In genomic region chr14:89911018-89911919, GRCh38 we compare ENCODE assay signal across 10 cellular contexts. TPM values are rescaled to one million over a fixed set of nuclear protein-coding genes. Genes with fewer than 3 reads are reported as not detected.
DNase-seq lines count a peak whose midpoint lies in the region; ATAC-seq and TF ChIP-seq lines count a peak whose summit lies in the region.
"Had no signal": no experiment of that assay in that cellular context is flagged by ENCODE, and none has a peak within 500 bp of the region (broad histone marks: within the 10 kb centered on the region; RNA-seq: fewer than 3 reads in every experiment).

No MANE protein-coding gene starts in this region.

- H3K27ac ChIP-seq in cardiac muscle cell, result no peak overlapping the region
- peak overlapping the region; percentile 10 to 71 for H3K27ac ChIP-seq in uterus

- ATAC-seq in Right ventricle myocardium inferior, result no peak

- POLR2A ChIA-PET in GM10248 (lab: Yijun Ruan, JAX), result interaction anchor here (0.6 kb wide), 1 partner anchor 232 kb away, joined by 3 read pairs; no protein-coding TSS in a partner anchor

- H3K9me3 ChIP-seq in cardiac muscle cell (ENCODE audit: low read depth), result no peaks in the 10 kb centered on the region
- no peaks in the 10 kb centered on the region for H3K9me3 ChIP-seq in uterus

- H3K4me3 Mint-ChIP-seq in chondrocyte (ENCODE audit: unreplicated experiment), result peak overlapping the region; percentile 47
- H3K4me3 Mint-ChIP-seq: CD4-positive, alpha-beta memory T cell had no signal

- no peaks in the 10 kb centered on the region for H3K27me3 Mint-ChIP-seq in chondrocyte (ENCODE audit: low read depth)

- H3K27me3 ChIP-seq in cardiac muscle cell (no peaks in the 10 kb centered on the region), uterus (no peaks in the 10 kb centered on the region)

- DNase-seq in cardiac muscle cell (ENCODE audit: low read depth in 1 of 2, low spot score in 1 of 2) (peak; percentile 10 to 71), Right ventricle myocardium inferior (ENCODE audit: missing footprints) (no peak), chondrocyte (ENCODE audit: low spot score) (no peak), lung microvascular endothelial cell (ENCODE audit: low read depth in 2 of 2) (peak; percentile 43), uterus (peak in 1 of 2 donors; percentile 28), GM10248 (ENCODE audit: extremely low spot score) (no peak)
- DNase-seq in activated effector memory CD4-positive, alpha-beta T cell treated with Interleukin-2 at 50 U/mL for 16 hours, result no peak
- no peak for DNase-seq in activated T-cell treated with anti-CD3 and anti-CD28 coated beads, Interleukin-2, amount 50 U/mL, for 1 hour
- DNase-seq: CD4-positive, alpha-beta memory T cell; stimulated activated CD4-positive, alpha-beta T cell treated with anti-CD3 and anti-CD28 coated beads, Interleukin-4, amount 100 ng/mL, for 1 hour had no signal

- peaks cover 80% of the 10 kb centered on the region for H3K4me1 Mint-ChIP-seq in chondrocyte (ENCODE audit: low read depth)

- CTCF ChIA-PET in GM10248 (lab: Yijun Ruan, JAX), result interaction anchor here (1.0 to 5.2 kb wide), 4 partner anchors 11 to 884 kb away, joined by 6 to 42 read pairs (median 14); no protein-coding TSS in a partner anchor

- no peak for TF ChIP-seq CTCF in cardiac muscle cell (IDR thresholded peaks at IDR 0.05; ENCODE audit: low read depth, low read length)
- no peak for TF ChIP-seq CTCF in chondrocyte (IDR thresholded peaks at IDR 0.05)
- no peak for TF ChIP-seq CTCF in uterus (IDR thresholded peaks at IDR 0.05)
- TF ChIP-seq CTCF in GM10248 (IDR thresholded peaks at IDR 0.05; ENCODE audit: control extremely low read depth, extremely low read depth, low read depth, missing control alignments), result no peak

- intact Hi-C loops in Right ventricle myocardium inferior (cut with DNase I) (loop anchor here (10.0 kb wide), 1 partner anchor 726 kb away; no protein-coding TSS in a partner anchor), uterus (cut with DNase I; ENCODE audit: low total_unique reads) (loop anchor here (10.0 kb wide), 1 partner anchor 876 kb away; no protein-coding TSS in a partner anchor)

- no peak for TF ChIP-seq POLR2A in uterus (IDR thresholded peaks at IDR 0.05)

- peaks cover 4% of the 10 kb centered on the region for H3K9me3 Mint-ChIP-seq in chondrocyte (ENCODE audit: low read depth)
- H3K9me3 Mint-ChIP-seq: CD4-positive, alpha-beta memory T cell had no signal

- peaks cover 2% of the 10 kb centered on the region for H3K36me3 Mint-ChIP-seq in chondrocyte (ENCODE audit: low read depth)
- H3K36me3 Mint-ChIP-seq: CD4-positive, alpha-beta memory T cell had no signal

- H3K36me3 ChIP-seq in cardiac muscle cell (no peaks in the 10 kb centered on the region), uterus (no peaks in the 10 kb centered on the region)

- peak overlapping the region; percentile 98 for H3K27ac Mint-ChIP-seq in chondrocyte (ENCODE audit: unreplicated experiment)
- H3K27ac Mint-ChIP-seq: CD4-positive, alpha-beta memory T cell had no signal

- peaks cover 7% of the 10 kb centered on the region for H3K4me1 ChIP-seq in cardiac muscle cell (ENCODE audit: low read depth)
- H3K4me1 ChIP-seq in uterus, result peaks cover 0 to 4% of the 10 kb centered on the region in 2 donors

- no peak overlapping the region for H3K4me3 ChIP-seq in cardiac muscle cell
- no peak overlapping the region for H3K4me3 ChIP-seq in uterus

RNA-seq across cellular contexts. Expression of gene EFCAB11, which starts 43.3 kb away (rescaled TPM):
- total RNA-seq in cardiac muscle cell (12.3 and 13.1 TPM in 2 replicates), Right ventricle myocardium inferior (3.5 TPM), chondrocyte (5.6 to 11.3 TPM (median 7.7 TPM) in 3 replicates), lung microvascular endothelial cell (1.8 and 2.2 TPM in 2 replicates), uterus (10 to 100 TPM in 1 of 4 donors, 1 to 10 TPM in 2, not detected in 1; 4.1 to 21.0 (median 5.6) TPM)
- 14.7 and 20.3 TPM in 2 replicates for polyA plus RNA-seq in cardiac muscle cell

RNA-seq across cellular contexts. Expression of gene TDP1, which starts 44.5 kb away (rescaled TPM):
- total RNA-seq in cardiac muscle cell (28.0 and 35.0 TPM in 2 replicates), Right ventricle myocardium inferior (5.2 TPM), chondrocyte (13.4 to 17.3 TPM (median 15.0 TPM) in 3 replicates), lung microvascular endothelial cell (7.9 and 13.1 TPM in 2 replicates), uterus (10 to 100 TPM in 2 of 4 donors, 1 to 10 TPM in 2; 1.3 to 30.8 (median 9.8) TPM)
- 26.6 and 35.7 TPM in 2 replicates for polyA plus RNA-seq in cardiac muscle cell

Comparison
In these comparisons a context has a peak if more than half of its experiments do, and no peak if none do; other contexts are left out.
1. DNase-seq: peak in cardiac muscle cell (2 of 2) and lung microvascular endothelial cell (2 of 2); none in Right ventricle myocardium inferior (single experiment), chondrocyte (single experiment), activated effector memory CD4-positive, alpha-beta T cell treated with Interleukin-2 at 50 U/mL for 16 hours (single experiment), GM10248 (single experiment) and activated T-cell treated with anti-CD3 and anti-CD28 coated beads, Interleukin-2, amount 50 U/mL, for 1 hour (single experiment).